Comparison of ENCODE assay signal across 2 cellular contexts in genomic region chr3:97940034-97940433, GRCh38.
TF ChIP-seq lines count a peak whose summit lies in the region.

No MANE protein-coding gene starts in this region.

TF ChIP-seq in SK-N-SH, 30 proteins besides CTCF, POLR2A, EP300 and RAD21 (continued from another document):
- TF ChIP-seq CHD2 (IDR thresholded peaks at IDR 0.05; ENCODE audit: low read length, partially characterized antibody): no peak
- no peak for TF ChIP-seq YY1 (IDR thresholded peaks at IDR 0.05; ENCODE audit: low read depth)
- no peak for TF ChIP-seq SMC3 (IDR thresholded peaks at IDR 0.05; ENCODE audit: low read depth, low read length)
- no peak for TF ChIP-seq FOXM1 (IDR thresholded peaks at IDR 0.05; ENCODE audit: low read depth)
- no peak for TF ChIP-seq MAX (IDR thresholded peaks at IDR 0.05; ENCODE audit: low read depth)
- TF ChIP-seq NRF1 (IDR thresholded peaks at IDR 0.05; ENCODE audit: low read depth, low read length): no peak
- no peak for TF ChIP-seq ELF1 (IDR thresholded peaks at IDR 0.05)
- no peak for TF ChIP-seq ZBTB33 (IDR thresholded peaks at IDR 0.05; ENCODE audit: borderline replicate concordance, low read depth)
- TF ChIP-seq JUND (IDR thresholded peaks at IDR 0.05): no peak
- no peak for TF ChIP-seq RFX5 (IDR thresholded peaks at IDR 0.05; ENCODE audit: low read length)
- no peak for TF ChIP-seq POLR2AphosphoS5 (IDR thresholded peaks at IDR 0.05; ENCODE audit: low read depth, low read length)
- TF ChIP-seq MEF2A (IDR thresholded peaks at IDR 0.05; ENCODE audit: borderline replicate concordance, low read depth): no peak
TF ChIP-seq in SK-N-SH: peak in this region for 0.

TF ChIP-seq in SK-N-SH treated with all-trans-retinoic acid at 6 μM for 48 hours, 23 proteins besides CTCF, POLR2A, EP300 and RAD21 (continued from another document):
- TF ChIP-seq CREB5 (CRISPR knock-in tag; IDR thresholded peaks at IDR 0.05; ENCODE audit: low read depth) (no peak), CSDC2 (CRISPR knock-in tag; IDR thresholded peaks at IDR 0.05) (no peak)
